In genomic region chr5:10352404-10353240, GRCh38 we compare ENCODE assay signal across 8 cellular contexts. TPM values are rescaled to one million over a fixed set of nuclear protein-coding genes. Genes with fewer than 3 reads are reported as not detected.
A peak's percentile ranks its signal among the peaks of the same experiment; 100 is the strongest.
DNase-seq lines count a peak whose midpoint lies in the region; ATAC-seq and TF ChIP-seq lines count a peak whose summit lies in the region.

No MANE protein-coding gene starts in this region.

- H3K4me3 Mint-ChIP-seq in Caco-2 (ENCODE audit: unreplicated experiment) = peak overlapping the region; percentile 97
- peak overlapping the region; percentile 89 for H3K4me3 Mint-ChIP-seq in activated naive CD4-positive, alpha-beta T cell treated with anti-CD3 and anti-CD28 coated beads for 36 hours

- peaks cover 7% of the 10 kb centered on the region; the same call in 1 of the 2 replicates for H3K4me1 ChIP-seq in Caco-2
- peaks cover 13% of the 10 kb centered on the region for H3K4me1 ChIP-seq in HEK293 (ENCODE audit: control insufficient read depth, insufficient read depth, low read length)

- H3K9me3 ChIP-seq in Caco-2 (no peaks in the 10 kb centered on the region), HEK293 (ENCODE audit: control insufficient read depth, insufficient read depth, low read depth, low read length) (no peaks in the 10 kb centered on the region)

- no peaks in the 10 kb centered on the region for H3K36me3 ChIP-seq in Caco-2 (ENCODE audit: control insufficient read depth, insufficient read depth, low read length)
- H3K36me3 ChIP-seq in HEK293 (ENCODE audit: control insufficient read depth in 2 of 2, insufficient read depth in 1 of 2, low read length in 2 of 2) = no peaks in the 10 kb centered on the region

- H3K36me3 Mint-ChIP-seq in Caco-2 (ENCODE audit: insufficient read depth, unreplicated experiment) = peaks cover 13% of the 10 kb centered on the region
- H3K36me3 Mint-ChIP-seq in activated naive CD4-positive, alpha-beta T cell treated with anti-CD3 and anti-CD28 coated beads for 36 hours (ENCODE audit: low read depth) = peaks cover 2% of the 10 kb centered on the region

- ATAC-seq in left cardiac atrium = peak; percentile 23 to 44

- POLR2A ChIA-PET in Caco-2 (lab: Charles Lee) (interaction anchor here (0.6 to 1.2 kb wide), 9 partner anchors 44 to 199 kb away, joined by 3 to 6 read pairs (median 3); partner anchors contain the start of genes ATPSCKMT and CCT5), HEK293 (lab: Yijun Ruan, JAX) (interaction anchor here (0.8 to 2.6 kb wide), 36 partner anchors 9 to 408 kb away, joined by 3 to 25 read pairs (median 5); partner anchors contain the start of genes ATPSCKMT, CCT5 and DAP), HEK293T (lab: Yijun Ruan, JAX) (interaction anchor here (0.9 to 2.6 kb wide), 34 partner anchors 10 to 181 kb away, joined by 3 to 34 read pairs (median 5); partner anchors contain the start of genes ATPSCKMT, CCT5 and ROPN1L)

- intact Hi-C loops in Caco-2 (cut with micrococcal nuclease; ENCODE audit: unreplicated experiment) (loop anchor here (1.0 to 5.0 kb wide), 4 partner anchors 18 to 130 kb away; no protein-coding TSS in a partner anchor), left cardiac atrium (cut with DNase I) (no loop called here)
- intact Hi-C loops in activated naive CD4-positive, alpha-beta T cell treated with anti-CD3 and anti-CD28 coated beads for 36 hours (cut with micrococcal nuclease) = loop anchor here (1.0 to 5.0 kb wide), 7 partner anchors 13 to 283 kb away; partner anchors contain the start of genes ANKRD33B, CCT5 and ROPN1L

- no peaks in the 10 kb centered on the region for H3K27me3 Mint-ChIP-seq in Caco-2 (ENCODE audit: insufficient read depth, unreplicated experiment)
- H3K27me3 Mint-ChIP-seq in activated naive CD4-positive, alpha-beta T cell treated with anti-CD3 and anti-CD28 coated beads for 36 hours (ENCODE audit: low read depth) = no peaks in the 10 kb centered on the region

- H3K9me3 Mint-ChIP-seq in Caco-2 (ENCODE audit: unreplicated experiment) = no peaks in the 10 kb centered on the region
- no peaks in the 10 kb centered on the region for H3K9me3 Mint-ChIP-seq in activated naive CD4-positive, alpha-beta T cell treated with anti-CD3 and anti-CD28 coated beads for 36 hours

- peak overlapping the region; percentile 78 for H3K4me3 ChIP-seq in Caco-2 (ENCODE audit: low read depth, low read length)
- H3K4me3 ChIP-seq in HEK293 (ENCODE audit: low read depth, low read length) = peak overlapping the region; percentile 94
- peak overlapping the region; percentile 87 for H3K4me3 ChIP-seq in retinal pigment epithelial cell (ENCODE audit: low read length)

- DNase-seq in Caco-2 (no peak), NCI-H526 (lab: John Stamatoyannopoulos, UW) (peak; percentile 79 to 91), left cardiac atrium (no peak), retinal pigment epithelial cell (ENCODE audit: low read depth) (no peak), HEK293T (ENCODE audit: extremely low spot score) (no peak), GM19238 (ENCODE audit: insufficient read length, low spot score) (no peak)
- DNase-seq in activated naive CD4-positive, alpha-beta T cell treated with anti-CD3 and anti-CD28 coated beads for 36 hours = peak; percentile 49

- BruUV-seq in Caco-2 (replicated peaks; lab: Mats Ljungman, UMichigan) = TSS peak; percentile 91

- peak overlapping the region; percentile 99 for H3K27ac Mint-ChIP-seq in Caco-2 (ENCODE audit: unreplicated experiment)
- peak overlapping the region; percentile 97 for H3K27ac Mint-ChIP-seq in activated naive CD4-positive, alpha-beta T cell treated with anti-CD3 and anti-CD28 coated beads for 36 hours

- TF ChIP-seq CTCF in Caco-2 (IDR thresholded peaks at IDR 0.05; ENCODE audit: insufficient read depth in 1 of 2, low read depth in 1 of 2, low read length in 1 of 2, severe bottlenecking in 1 of 2, unreplicated experiment in 1 of 2) = no peak
- no peak for TF ChIP-seq CTCF in HEK293 (tag by site-specific recombination; IDR thresholded peaks at IDR 0.05)
- TF ChIP-seq CTCF in retinal pigment epithelial cell (conservative IDR thresholded peaks at IDR 0.05; ENCODE audit: low read depth, low read length) = no peak

- H3K27me3 ChIP-seq in Caco-2 (replicated peaks; ENCODE audit: control insufficient read depth, insufficient read depth, low read length) = no peaks in the 10 kb centered on the region

- no peaks in the 10 kb centered on the region for H3K4me1 Mint-ChIP-seq in Caco-2 (ENCODE audit: low read depth, unreplicated experiment)
- peaks cover 34% of the 10 kb centered on the region for H3K4me1 Mint-ChIP-seq in activated naive CD4-positive, alpha-beta T cell treated with anti-CD3 and anti-CD28 coated beads for 36 hours (ENCODE audit: low read depth)

- CTCF ChIA-PET in Caco-2 (lab: Charles Lee) = interaction anchor here (0.9 to 1.2 kb wide), 5 partner anchors 12 to 69 kb away, joined by 3 to 5 read pairs (median 4); no protein-coding TSS in a partner anchor
- CTCF ChIA-PET in HEK293 (lab: Yijun Ruan, JAX) = interaction anchor here (1.0 kb wide), 1 partner anchor 12 kb away, joined by 3 read pairs; no protein-coding TSS in a partner anchor
- CTCF ChIA-PET in activated naive CD4-positive, alpha-beta T cell treated with anti-CD3 and anti-CD28 coated beads for 36 hours (lab: Charles Lee) = interaction anchor here (1.0 to 1.6 kb wide), 2 partner anchors 16 to 69 kb away, joined by 3 to 5 read pairs; no protein-coding TSS in a partner anchor
- CTCF ChIA-PET in HEK293T (lab: Yijun Ruan, JAX) = interaction anchor here (0.8 to 1.6 kb wide), 3 partner anchors 12 to 83 kb away, joined by 3 to 6 read pairs (median 5); no protein-coding TSS in a partner anchor

- peak overlapping the region; percentile 99 for H3K27ac ChIP-seq in HEK293 (ENCODE audit: extremely low read depth, low read depth, low read length)

TF ChIP-seq in HEK293, 187 proteins besides CTCF, POLR2A, EP300 and RAD21 (continues in another document):
- TF ChIP-seq SETDB1 (IDR thresholded peaks at IDR 0.05; ENCODE audit: insufficient read length, low read length) = no peak
- TF ChIP-seq ZNF280D (tag by site-specific recombination; IDR thresholded peaks at IDR 0.05) = no peak
- TF ChIP-seq ZNF473 (tag by site-specific recombination; IDR thresholded peaks at IDR 0.05) = no peak
- no peak for TF ChIP-seq ZNF555 (tag by site-specific recombination; conservative IDR thresholded peaks at IDR 0.05)
- TF ChIP-seq ZNF701 (tag by site-specific recombination; IDR thresholded peaks at IDR 0.05) = no peak

TF ChIP-seq in HEK293T, 16 proteins besides CTCF, POLR2A, EP300 and RAD21:
- TF ChIP-seq TARDBP (IDR thresholded peaks at IDR 0.05) (no peak), LEF1 (IDR thresholded peaks at IDR 0.05; ENCODE audit: borderline replicate concordance) (no peak), ELF4 (IDR thresholded peaks at IDR 0.05) (no peak), ARNT (IDR thresholded peaks at IDR 0.05) (no peak), CTBP1 (IDR thresholded peaks at IDR 0.05; ENCODE audit: borderline replicate concordance) (no peak), FOXK2 (IDR thresholded peaks at IDR 0.05) (no peak), SP1 (IDR thresholded peaks at IDR 0.05) (no peak), BHLHE40 (IDR thresholded peaks at IDR 0.05; ENCODE audit: borderline replicate concordance) (no peak), NFRKB (IDR thresholded peaks at IDR 0.05) (no peak), PKNOX1 (IDR thresholded peaks at IDR 0.05) (no peak), FOXA1 (IDR thresholded peaks at IDR 0.05) (no peak), ZNF384 (IDR thresholded peaks at IDR 0.05) (no peak), L3MBTL2 (conservative IDR thresholded peaks at IDR 0.05) (no peak), SUZ12 (IDR thresholded peaks at IDR 0.05) (no peak)

RNA-seq across cellular contexts. Expression of gene MARCHF6, which starts 0.9 kb away (rescaled TPM):
- 111 and 123 TPM in 2 replicates for total RNA-seq in Caco-2 (2022)
- total RNA-seq in activated naive CD4-positive, alpha-beta T cell treated with anti-CD3 and anti-CD28 coated beads for 36 hours = 10 to 100 TPM; 72.5 to 76.8 TPM
- 100 to 1,000 TPM; 140 to 160 TPM for total RNA-seq in left cardiac atrium

RNA-seq across cellular contexts. Expression of gene CMBL, which starts 44.9 kb away (rescaled TPM):
- total RNA-seq in Caco-2 (2022) (16.5 and 18.4 TPM in 2 replicates), left cardiac atrium (10 to 100 TPM; 23.9 to 39.5 TPM)
- 1 to 10 TPM; 2.2 to 3.2 TPM for total RNA-seq in activated naive CD4-positive, alpha-beta T cell treated with anti-CD3 and anti-CD28 coated beads for 36 hours

Comparison
In these comparisons a context has a peak if more than half of its experiments do, and no peak if none do; other contexts are left out.
1. DNase-seq: peak in NCI-H526 (2 of 2) and activated naive CD4-positive, alpha-beta T cell treated with anti-CD3 and anti-CD28 coated beads for 36 hours (single experiment); none in Caco-2 (0 of 2), left cardiac atrium (single experiment), retinal pigment epithelial cell (single experiment), HEK293T (single experiment) and GM19238 (single experiment).
2. intact Hi-C loops: an anchor here in Caco-2 (1.0 to 5.0 kb wide) and activated naive CD4-positive, alpha-beta T cell treated with anti-CD3 and anti-CD28 coated beads for 36 hours (1.0 to 5.0 kb wide); none called in left cardiac atrium.
3. Peak in every context shown above with its lines, with median percentiles within 50 percentile points of each other: H3K4me3 ChIP-seq.